Comparison of ENCODE assay signal across 25 cellular contexts in genomic region chr11:47131136-47131535, GRCh38.
"Had no signal": no experiment of that assay in that cellular context is flagged by ENCODE, and none has a peak within 500 bp of the region (broad histone marks: within the 10 kb centered on the region; RNA-seq: fewer than 3 reads in every experiment).

No MANE protein-coding gene starts in this region.

- H3K36me3 ChIP-seq: left ventricle myocardium inferior, right atrium auricular region, stomach, transverse colon had no signal

- ATAC-seq: activated CD4-positive, alpha-beta T cell treated with anti-CD3 and anti-CD28 coated beads for 36 hours; foreskin keratinocyte; naive thymus-derived CD4-positive, alpha-beta T cell had no signal

- H3K4me3 Mint-ChIP-seq: activated B cell treated with CpG ODN at 0.5 μM for 24 hours; activated CD4-positive, alpha-beta T cell treated with anti-CD3 and anti-CD28 coated beads for 36 hours; activated naive CD4-positive, alpha-beta T cell treated with anti-CD3 and anti-CD28 coated beads, Interleukin-2, amount 10 ng/mL, durations not matched to agents 7 days and 5 days; naive thymus-derived CD4-positive, alpha-beta T cell; T-helper 1 cell treated with Interleukin-12 subunit alpha and Interleukin-12 subunit beta and Interleukin-4 antibody, amounts not matched to agents 30 μg/mL and 1 μg/mL, for 36 hours had no signal

- FAIRE-seq: urothelium cell line had no signal

- H3K4me1 Mint-ChIP-seq: activated B cell treated with CpG ODN at 0.5 μM for 24 hours; activated CD4-positive, alpha-beta T cell treated with anti-CD3 and anti-CD28 coated beads for 36 hours; activated naive CD4-positive, alpha-beta T cell treated with anti-CD3 and anti-CD28 coated beads, Interleukin-2, amount 10 ng/mL, durations not matched to agents 7 days and 5 days had no signal

- H3K4me2 ChIP-seq: hepatocyte had no signal

- H3K27me3 ChIP-seq: foreskin keratinocyte, hepatocyte, right atrium auricular region, stomach, transverse colon had no signal

- H3K9me3 ChIP-seq: left ventricle myocardium inferior, psoas muscle, right atrium auricular region, stomach, transverse colon had no signal

- H3K27ac ChIP-seq: foreskin keratinocyte, hepatocyte, left ventricle myocardium inferior, psoas muscle, right atrium auricular region, transverse colon had no signal

- H2AFZ ChIP-seq: hepatocyte had no signal

- H3K27me3 Mint-ChIP-seq: activated B cell treated with CpG ODN at 0.5 μM for 24 hours; activated CD4-positive, alpha-beta T cell treated with anti-CD3 and anti-CD28 coated beads for 36 hours had no signal

- H3K9me3 Mint-ChIP-seq: activated B cell treated with CpG ODN at 0.5 μM for 24 hours; activated naive CD4-positive, alpha-beta T cell treated with anti-CD3 and anti-CD28 coated beads, Interleukin-2, amount 10 ng/mL, durations not matched to agents 7 days and 5 days; naive thymus-derived CD4-positive, alpha-beta T cell; T-helper 1 cell treated with Interleukin-12 subunit alpha and Interleukin-12 subunit beta and Interleukin-4 antibody, amounts not matched to agents 30 μg/mL and 1 μg/mL, for 36 hours had no signal

- H3K4me3 ChIP-seq: hepatocyte, left ventricle myocardium inferior, psoas muscle, right atrium auricular region, stomach, transverse colon had no signal

- H3K27ac Mint-ChIP-seq: activated B cell treated with CpG ODN at 0.5 μM for 24 hours; activated CD4-positive, alpha-beta T cell treated with anti-CD3 and anti-CD28 coated beads for 36 hours; activated naive CD4-positive, alpha-beta T cell treated with anti-CD3 and anti-CD28 coated beads, Interleukin-2, amount 10 ng/mL, durations not matched to agents 7 days and 5 days; naive thymus-derived CD4-positive, alpha-beta T cell; T-helper 1 cell treated with Interleukin-12 subunit alpha and Interleukin-12 subunit beta and Interleukin-4 antibody, amounts not matched to agents 30 μg/mL and 1 μg/mL, for 36 hours had no signal

- H3K79me2 ChIP-seq: hepatocyte had no signal

- H3K4me1 ChIP-seq: foreskin keratinocyte, left ventricle myocardium inferior, psoas muscle, right atrium auricular region had no signal

- H3K36me3 Mint-ChIP-seq: activated naive CD4-positive, alpha-beta T cell treated with anti-CD3 and anti-CD28 coated beads, Interleukin-2, amount 10 ng/mL, durations not matched to agents 7 days and 5 days had no signal

- DNase-seq: activated B cell treated with CpG ODN at 0.5 μM for 24 hours; activated CD4-positive, alpha-beta T cell treated with anti-CD3 and anti-CD28 coated beads for 36 hours; activated CD4-positive, alpha-beta T cell treated with anti-CD3 and anti-CD28 coated beads, Interleukin-2, amount 50 U/mL, for 4 hours; activated CD8-positive, alpha-beta memory T cell treated with anti-CD3 and anti-CD28 coated beads for 24 hours; activated CD8-positive, alpha-beta memory T cell treated with anti-CD3 and anti-CD28 coated beads, Interleukin-2, amount 50 U/mL, for 4 hours; activated effector memory CD4-positive, alpha-beta T cell treated with anti-CD3 and anti-CD28 coated beads, Interleukin-2, amount 50 U/mL, for 16 hours; activated naive CD4-positive, alpha-beta T cell treated with anti-CD3 and anti-CD28 coated beads, Interleukin-2, amount 10 ng/mL, durations not matched to agents 7 days and 5 days; activated T-cell treated with anti-CD3 and anti-CD28 coated beads, Interleukin-2, amount 50 U/mL, for 48 hours; amygdala; cerebellar nuclear complex; cortex of kidney; effector CD4-positive, alpha-beta T cell; erythroblast; foreskin keratinocyte; left ventricle myocardium inferior; naive thymus-derived CD4-positive, alpha-beta T cell; psoas muscle; stimulated activated CD4-positive, alpha-beta T cell treated with anti-CD3 and anti-CD28 coated beads, Interleukin-4, amount 100 ng/mL, for 4 hours; stomach; T1000; transverse colon had no signal
